ENCODE assay signal across 8 cellular contexts in the genomic region with DNA sequence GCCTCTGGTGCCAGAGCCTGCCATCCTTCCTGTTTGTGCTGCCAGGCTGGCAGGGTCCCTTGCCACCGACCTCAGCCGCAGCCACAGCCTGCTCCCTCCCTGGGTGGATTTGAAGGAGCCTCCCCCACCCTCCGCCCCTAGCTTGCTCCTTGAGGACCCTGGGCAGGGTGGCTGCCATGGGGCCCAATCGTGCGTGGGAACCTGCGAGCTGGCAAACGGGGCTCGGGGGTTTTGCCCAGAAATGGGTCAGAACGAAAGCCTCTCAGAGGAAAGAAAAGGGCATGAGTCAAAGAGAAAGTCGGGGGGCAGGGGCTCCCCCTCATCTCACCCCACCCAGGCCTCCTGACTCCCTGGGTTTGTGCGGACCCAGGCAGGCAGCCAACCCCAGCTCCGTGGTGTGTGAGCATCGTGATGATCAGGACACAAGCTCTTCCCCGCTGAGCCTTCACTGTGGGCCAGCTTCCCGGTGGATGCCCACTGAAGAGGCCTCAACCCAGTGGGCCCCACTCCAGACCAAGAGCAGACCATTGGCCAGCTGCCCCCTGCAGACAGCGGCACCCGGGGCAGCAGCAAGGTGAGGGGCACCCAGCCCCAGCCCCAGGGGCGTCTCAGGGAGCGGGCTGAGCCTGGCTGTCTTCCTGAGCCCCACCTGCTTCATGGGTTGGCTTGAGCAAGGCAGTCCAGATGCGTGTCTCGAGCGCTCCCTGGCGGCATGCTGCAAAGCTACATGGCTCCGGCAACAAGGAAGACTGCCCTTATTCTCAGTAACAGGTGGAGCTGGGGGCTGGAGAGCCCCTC. TPM values are rescaled to one million over a fixed set of nuclear protein-coding genes. Genes with fewer than 3 reads are reported as not detected.
DNase-seq lines count a peak whose midpoint lies in the region; ATAC-seq lines count a peak whose summit lies in the region.

No MANE protein-coding gene starts in this region.

- DNase-seq in G401 (ENCODE audit: low spot score) (peak; percentile 94), NCI-H510A (lab: John Stamatoyannopoulos, UW) (peak; percentile 77), caudate nucleus (lab: John Stamatoyannopoulos, UW) (peak in 58 of 61 donors; percentile 49 to 91 (median 76)), kidney tubule cell (ENCODE audit: low spot score) (peak; percentile 79)
- DNase-seq in activated CD4-positive, CD25-positive, alpha-beta regulatory T cell treated with anti-CD3 and anti-CD28 coated beads, Interleukin-2, amount 50 U/mL, for 72 hours, result peak; percentile 89
- peak; percentile 75 to 77 for DNase-seq in stimulated activated CD4-positive, alpha-beta T cell treated with anti-CD3 and anti-CD28 coated beads, Interleukin-1b, Interleukin-23, amount 100 ng/mL, for 1 hour (ENCODE audit: low read depth in 2 of 2)

- peak; percentile 56 for ATAC-seq in HG02943 (IDR thresholded peaks at IDR 0.05; ENCODE audit: low read depth, unreplicated experiment)
- no peak for ATAC-seq in GM21526 (IDR thresholded peaks at IDR 0.05; ENCODE audit: low FRiP score, unreplicated experiment)

- in situ Hi-C loops in G401 (cut with HindIII; ENCODE audit: low sequenced_read_pairs), result loop anchor here (25.0 kb wide), 1 partner anchor 98 kb away; a partner anchor contains a TSS

- H3K27ac ChIP-seq in caudate nucleus (ENCODE audit: low read depth, low read length), result peak overlapping the region; percentile 83

RNA-seq across cellular contexts. Expression of a gene that starts 3.0 kb away (rescaled TPM):
- not detected in 2 replicates for total RNA-seq in G401 (2014; rRNA removed; shearing (Covaris generic))

RNA-seq across cellular contexts. Expression of a gene that starts 6.9 kb away (rescaled TPM):
- total RNA-seq in G401 (2014; rRNA removed; shearing (Covaris generic)), result 8.5 and 12.3 TPM in 2 replicates

RNA-seq across cellular contexts. Expression of a gene that starts 11.1 kb away (rescaled TPM):
- 32.0 and 38.4 TPM in 2 replicates for total RNA-seq in G401 (2014; rRNA removed; shearing (Covaris generic))

RNA-seq across cellular contexts. Expression of a gene that starts 19.0 kb away (rescaled TPM):
- not detected in 2 replicates for total RNA-seq in G401 (2014; rRNA removed; shearing (Covaris generic))

RNA-seq across cellular contexts. Expression of a gene that starts 35.4 kb away (rescaled TPM):
- total RNA-seq in G401 (2014; rRNA removed; shearing (Covaris generic)), result 62.9 and 63.5 TPM in 2 replicates
